ENCODE assay signal across 23 cellular contexts in genomic region chr3:124566701-124567100, GRCh38.
"Had no signal": no experiment of that assay in that cellular context is flagged by ENCODE, and none has a peak within 500 bp of the region (broad histone marks: within the 10 kb centered on the region; RNA-seq: fewer than 3 reads in every experiment).

No MANE protein-coding gene starts in this region.

- H3K4me3 Mint-ChIP-seq: dendritic cell treated with granulocyte-macrophage colony-stimulating factor and Interleukin-4, amounts not matched to agents 40 ng/mL and 50 ng/mL, for 4 days; effector memory CD8-positive, alpha-beta T cell; endodermal cell had no signal

- H3K9me3 Mint-ChIP-seq: dendritic cell treated with granulocyte-macrophage colony-stimulating factor and Interleukin-4, amounts not matched to agents 40 ng/mL and 50 ng/mL, for 4 days; effector memory CD8-positive, alpha-beta T cell; endodermal cell had no signal

- H3K27ac Mint-ChIP-seq: dendritic cell treated with granulocyte-macrophage colony-stimulating factor and Interleukin-4, amounts not matched to agents 40 ng/mL and 50 ng/mL, for 4 days; endodermal cell had no signal

- H3K27ac ChIP-seq: colonic mucosa, epithelial cell of prostate, esophagus squamous epithelium, gastrocnemius medialis, heart right ventricle, left lung, lower lobe of right lung had no signal

- DNase-seq: colonic mucosa; cortex of kidney; effector CD8-positive, alpha-beta T cell; effector memory CD8-positive, alpha-beta T cell; endodermal cell; erythroblast; esophagus squamous epithelium; foreskin fibroblast; foreskin melanocyte; gastrocnemius medialis; glutamatergic neuron; head of caudate nucleus; heart right ventricle; hippocampal formation; left cardiac atrium; left lung; left ventricle myocardium superior; lower lobe of right lung; mesenchymal stem cell; midbrain had no signal

- ATAC-seq: effector memory CD8-positive, alpha-beta T cell; esophagus mucosa; gastrocnemius medialis; heart right ventricle; left cardiac atrium; left lung; left ventricle myocardium superior; lower lobe of right lung had no signal

- H3K27me3 ChIP-seq: colonic mucosa, gastrocnemius medialis, heart right ventricle, left lung had no signal

- H3K4me1 ChIP-seq: colonic mucosa, left lung, lower lobe of right lung had no signal

- H3K9me3 ChIP-seq: colonic mucosa, esophagus squamous epithelium, gastrocnemius medialis, heart right ventricle, left lung, lower lobe of right lung had no signal

- H3K36me3 ChIP-seq: colonic mucosa, esophagus squamous epithelium, gastrocnemius medialis, left lung, lower lobe of right lung had no signal

- H3K4me3 ChIP-seq: colonic mucosa, esophagus squamous epithelium, gastrocnemius medialis, heart right ventricle, left lung, lower lobe of right lung had no signal
